ENCODE assay signal across 1 cellular context in genomic region chr19:4867534-4868285, GRCh38.
A peak's percentile ranks its signal among the peaks of the same experiment; 100 is the strongest.
TF ChIP-seq lines count a peak whose summit lies in the region.

TSS of gene PLIN3 (minus strand) at chr19:4867667. CDS start at chr19:4861394, 6,273 bp downstream.

TF ChIP-seq in HepG2, 621 proteins besides CTCF, POLR2A, EP300 and RAD21 (continued from another document and continues in another):
- TF ChIP-seq ZBTB4 (CRISPR knock-in tag; IDR thresholded peaks at IDR 0.05; ENCODE audit: borderline replicate concordance) (no peak), ZKSCAN1 (IDR thresholded peaks at IDR 0.05; ENCODE audit: low read length) (0 out of 2 replicates have a peak, but pooled peaks have one; percentile 14), ZNF775 (CRISPR knock-in tag; IDR thresholded peaks at IDR 0.05; ENCODE audit: borderline replicate concordance) (no peak), AKNA (CRISPR knock-in tag; IDR thresholded peaks at IDR 0.05; ENCODE audit: borderline replicate concordance) (no peak), MXD3 (CRISPR knock-in tag; IDR thresholded peaks at IDR 0.05) (0 out of 2 replicates have a peak, but pooled peaks have one; percentile 46), ZNF296 (CRISPR knock-in tag; conservative IDR thresholded peaks at IDR 0.05) (no peak), ESRRA (CRISPR knock-in tag; IDR thresholded peaks at IDR 0.05; ENCODE audit: low read depth) (peak; percentile 80), NCOA1 (CRISPR knock-in tag; IDR thresholded peaks at IDR 0.05) (no peak), ZNF362 (CRISPR knock-in tag; IDR thresholded peaks at IDR 0.05; ENCODE audit: borderline replicate concordance) (peak; percentile 99), NFRKB (IDR thresholded peaks at IDR 0.05) (no peak), NFE2L2 (IDR thresholded peaks at IDR 0.05; ENCODE audit: low read length) (no peak), ZNF253 (CRISPR knock-in tag; IDR thresholded peaks at IDR 0.05; ENCODE audit: borderline replicate concordance) (no peak), GABPB1 (CRISPR knock-in tag; IDR thresholded peaks at IDR 0.05) (peak; percentile 64; the same call in 1 of the 2 replicates), ZNF30 (CRISPR knock-in tag; IDR thresholded peaks at IDR 0.05) (no peak), ZNF333 (CRISPR knock-in tag; IDR thresholded peaks at IDR 0.05; ENCODE audit: borderline replicate concordance) (no peak), YEATS2 (CRISPR knock-in tag; IDR thresholded peaks at IDR 0.05; ENCODE audit: borderline replicate concordance) (peak; percentile 49; the same call in 1 of the 2 replicates), HOMEZ (CRISPR knock-in tag; IDR thresholded peaks at IDR 0.05; ENCODE audit: low read depth) (no peak), UBTF (CRISPR knock-in tag; IDR thresholded peaks at IDR 0.05) (peak; percentile 48), ZKSCAN8 (CRISPR knock-in tag; IDR thresholded peaks at IDR 0.05; ENCODE audit: borderline replicate concordance) (no peak), ZNF572 (CRISPR knock-in tag; IDR thresholded peaks at IDR 0.05) (no peak), NR1H2 (CRISPR knock-in tag; IDR thresholded peaks at IDR 0.05; ENCODE audit: borderline replicate concordance, low read depth) (no peak), ARID5B (CRISPR knock-in tag; IDR thresholded peaks at IDR 0.05) (peak; percentile 22; the same call in 1 of the 2 replicates), SPEN (CRISPR knock-in tag; IDR thresholded peaks at IDR 0.05; ENCODE audit: low read depth) (no peak), ZNF7 (CRISPR knock-in tag; IDR thresholded peaks at IDR 0.05) (no peak), ZNF577 (CRISPR knock-in tag; IDR thresholded peaks at IDR 0.05; ENCODE audit: borderline replicate concordance, low read depth) (no peak), ZMYM3 (CRISPR knock-in tag; IDR thresholded peaks at IDR 0.05) (peak; percentile 100), NR2F6 (IDR thresholded peaks at IDR 0.05) (peak; percentile 43; the same call in 1 of the 2 replicates), NR2F6 (CRISPR knock-in tag; IDR thresholded peaks at IDR 0.05) (peak; percentile 5; the same call in 1 of the 2 replicates), ZBTB7A (CRISPR knock-in tag; IDR thresholded peaks at IDR 0.05) (peak; percentile 64; the same call in 1 of the 2 replicates), ZSCAN22 (CRISPR knock-in tag; IDR thresholded peaks at IDR 0.05) (no peak), NPAS2 (CRISPR knock-in tag; IDR thresholded peaks at IDR 0.05; ENCODE audit: borderline replicate concordance) (no peak), SP140L (CRISPR knock-in tag; IDR thresholded peaks at IDR 0.05; ENCODE audit: borderline replicate concordance) (no peak), NFIB (CRISPR knock-in tag; IDR thresholded peaks at IDR 0.05; ENCODE audit: borderline replicate concordance) (no peak), MYC (CRISPR knock-in tag; IDR thresholded peaks at IDR 0.05; ENCODE audit: borderline replicate concordance) (no peak), ZBTB37 (CRISPR knock-in tag; IDR thresholded peaks at IDR 0.05) (no peak), ZNF558 (CRISPR knock-in tag; IDR thresholded peaks at IDR 0.05; ENCODE audit: borderline replicate concordance) (peak; percentile 88; the same call in 1 of the 2 replicates), ZBTB26 (CRISPR knock-in tag; IDR thresholded peaks at IDR 0.05; ENCODE audit: borderline replicate concordance) (no peak), SIN3A (IDR thresholded peaks at IDR 0.05; ENCODE audit: borderline replicate concordance, low read depth, low read length) (peak; percentile 49; the same call in 1 of the 2 replicates), ZNF225 (CRISPR knock-in tag; IDR thresholded peaks at IDR 0.05) (no peak), SETDB1 (CRISPR knock-in tag; IDR thresholded peaks at IDR 0.05; ENCODE audit: borderline replicate concordance) (no peak), ZNF317 (CRISPR knock-in tag; IDR thresholded peaks at IDR 0.05) (0 out of 2 replicates have a peak, but pooled peaks have one; percentile 16), CENPT (CRISPR knock-in tag; IDR thresholded peaks at IDR 0.05; ENCODE audit: low read depth) (no peak)
